25 cellular contexts compared by ENCODE assay signal in genomic region chr10:22466763-22467334, GRCh38.
A peak's percentile ranks its signal among the peaks of the same experiment; 100 is the strongest.
DNase-seq lines count a peak whose midpoint lies in the region; ATAC-seq, FAIRE-seq and TF ChIP-seq lines count a peak whose summit lies in the region.
"Had no signal": no experiment of that assay in that cellular context is flagged by ENCODE, and none has a peak within 500 bp of the region (broad histone marks: within the 10 kb centered on the region; RNA-seq: fewer than 3 reads in every experiment).

No MANE protein-coding gene starts in this region.

- no peaks in the 10 kb centered on the region for H3K9me3 Mint-ChIP-seq in activated CD4-positive, alpha-beta T cell treated with anti-CD3 and anti-CD28 coated beads, Interleukin-2, amount 10 ng/mL, durations not matched to agents 24 days and 14 days
- H3K9me3 Mint-ChIP-seq: CD4-positive, alpha-beta memory T cell; H9 had no signal

- H4K20me1 ChIP-seq in GM12878 (ENCODE audit: control insufficient read depth, insufficient read depth): no peaks in the 10 kb centered on the region
- H4K20me1 ChIP-seq: BLaER1 had no signal

- no peak overlapping the region for H3K9ac ChIP-seq in GM12878 (ENCODE audit: control insufficient read depth, insufficient read depth, low read length)
- H3K9ac ChIP-seq: BLaER1 had no signal

- H3K27me3 ChIP-seq in GM12878 (replicated peaks in 1 of 2; ENCODE audit: control insufficient read depth in 2 of 2, insufficient read depth in 2 of 2, low read length in 1 of 2) (no peaks in the 10 kb centered on the region; a peak in 2 of 4 replicates), prostate gland (replicated peaks; ENCODE audit: insufficient read depth) (no peaks in the 10 kb centered on the region)
- H3K27me3 ChIP-seq: BLaER1, SJSA1 had no signal

- ATAC-seq in GM12878: no peak
- ATAC-seq: Right ventricle myocardium inferior had no signal

- POLR2A ChIA-PET in GM12878 (lab: Charles Lee): no interaction called here

- no peak overlapping the region for H3K4me3 ChIP-seq in GM12878
- H3K4me3 ChIP-seq in prostate gland: no peak overlapping the region
- H3K4me3 ChIP-seq: BLaER1, SJSA1 had no signal

- WGBS in GM12878 (ENCODE audit: insufficient coverage, insufficient replicate concordance, low lambda C conversion rate, missing lambda C conversion rate): 44% methylated on average over 3 of the region's 3 CpGs
- 46% methylated on average over 3 of the region's 3 CpGs for WGBS in prostate gland

- no peak overlapping the region for H3K27ac Mint-ChIP-seq in activated CD4-positive, alpha-beta T cell treated with anti-CD3 and anti-CD28 coated beads, Interleukin-2, amount 10 ng/mL, durations not matched to agents 24 days and 14 days
- H3K27ac Mint-ChIP-seq: CD4-positive, alpha-beta memory T cell; H9 had no signal

- H3K36me3 Mint-ChIP-seq in activated CD4-positive, alpha-beta T cell treated with anti-CD3 and anti-CD28 coated beads, Interleukin-2, amount 10 ng/mL, durations not matched to agents 24 days and 14 days (ENCODE audit: low read depth): no peaks in the 10 kb centered on the region
- H3K36me3 Mint-ChIP-seq: CD4-positive, alpha-beta memory T cell had no signal

- CTCF ChIA-PET in GM12878 (lab: Yijun Ruan, JAX): no interaction called here

- H3K4me1 ChIP-seq in GM12878 (ENCODE audit: control insufficient read depth, insufficient read depth, low read length) (peaks cover 9% of the 10 kb centered on the region), prostate gland (replicated peaks) (no peaks in the 10 kb centered on the region)
- H3K4me1 ChIP-seq: Caco-2, SJSA1 had no signal

- in situ Hi-C loops in GM12878 (cut with MboI): no loop called here

- H3K36me3 ChIP-seq in GM12878 (ENCODE audit: control insufficient read depth in 2 of 2, insufficient read depth in 2 of 2, low read length in 1 of 2) (no peaks in the 10 kb centered on the region), prostate gland (no peaks in the 10 kb centered on the region)
- H3K36me3 ChIP-seq: BLaER1, SJSA1 had no signal

- BruUV-seq in GM12878 (replicated peaks; lab: Mats Ljungman, UMichigan): no TSS peak

- no peak overlapping the region for H3K4me2 ChIP-seq in GM12878 (ENCODE audit: control insufficient read depth, insufficient read depth)
- H3K4me2 ChIP-seq: BLaER1 had no signal

- H3K9me3 ChIP-seq in GM12878 (replicated peaks; ENCODE audit: control insufficient read depth, insufficient read depth, low read length) (no peaks in the 10 kb centered on the region), prostate gland (no peaks in the 10 kb centered on the region)
- H3K9me3 ChIP-seq: BLaER1, Caco-2, SJSA1 had no signal

- SMC1A ChIA-PET in GM12878 (lab: Charles Lee; ENCODE audit: uncharacterized antibody, unreplicated experiment): no interaction called here

- no peak overlapping the region for H3K4me3 Mint-ChIP-seq in activated CD4-positive, alpha-beta T cell treated with anti-CD3 and anti-CD28 coated beads, Interleukin-2, amount 10 ng/mL, durations not matched to agents 24 days and 14 days
- H3K4me3 Mint-ChIP-seq: CD4-positive, alpha-beta memory T cell; H9 had no signal

- peaks cover 3% of the 10 kb centered on the region for H3K4me1 Mint-ChIP-seq in activated CD4-positive, alpha-beta T cell treated with anti-CD3 and anti-CD28 coated beads, Interleukin-2, amount 10 ng/mL, durations not matched to agents 24 days and 14 days
- H3K4me1 Mint-ChIP-seq: CD4-positive, alpha-beta memory T cell had no signal

- H3K79me2 ChIP-seq in GM12878 (ENCODE audit: control insufficient read depth, insufficient read depth, low read length): no peaks in the 10 kb centered on the region

- peaks cover 24% of the 10 kb centered on the region for H3K27me3 Mint-ChIP-seq in activated CD4-positive, alpha-beta T cell treated with anti-CD3 and anti-CD28 coated beads, Interleukin-2, amount 10 ng/mL, durations not matched to agents 24 days and 14 days

- TF ChIP-seq EP300 in GM12878 (IDR thresholded peaks at IDR 0.05; ENCODE audit: borderline replicate concordance in 1 of 2, control insufficient read depth in 1 of 2, low read depth in 2 of 2, low read length in 2 of 2): no peak

- RAD21 ChIA-PET in GM12878 (lab: Charles Lee; ENCODE audit: unreplicated experiment): no interaction called here

- TF ChIP-seq CTCF in GM12878 (IDR thresholded peaks at IDR 0.05 in 2 of 3, conservative IDR thresholded peaks at IDR 0.05 in 1 of 3; ENCODE audit: control insufficient read depth in 2 of 3, extremely low read depth in 1 of 3, insufficient read depth in 1 of 3, low read depth in 3 of 3, low read length in 3 of 3): no peak
- TF ChIP-seq CTCF in prostate gland (IDR thresholded peaks at IDR 0.05): no peak

- no peak for TF ChIP-seq POLR2A in GM12878 (IDR thresholded peaks at IDR 0.05; ENCODE audit: low read depth, low read length)
- TF ChIP-seq POLR2A in prostate gland (IDR thresholded peaks at IDR 0.05): no peak

- H3K27ac ChIP-seq in GM12878 (ENCODE audit: control insufficient read depth, insufficient read depth) (no peak overlapping the region), prostate gland (no peak overlapping the region)
- H3K27ac ChIP-seq: BLaER1, SJSA1 had no signal

- H2AFZ ChIP-seq in GM12878 (ENCODE audit: control insufficient read depth, low read depth, low read length): no peak overlapping the region

- intact Hi-C loops in GM12878 (cut with micrococcal nuclease; ENCODE audit: unreplicated experiment): no loop called here
- intact Hi-C loops in prostate gland (cut with DNase I): no loop called here
- intact Hi-C loops in activated CD4-positive, alpha-beta T cell treated with anti-CD3 and anti-CD28 coated beads, Interleukin-2, amount 10 ng/mL, durations not matched to agents 24 days and 14 days (cut with micrococcal nuclease): no loop called here

- peak; percentile 87 for DNase-seq in DMS53 (lab: John Stamatoyannopoulos, UW)
- peak; percentile 19 for DNase-seq in M059J (ENCODE audit: low read depth)
- no peak for DNase-seq in GM12878 (ENCODE audit: low read depth, low spot score)
- DNase-seq in prostate gland (ENCODE audit: low spot score): peak; percentile 59
- DNase-seq in activated CD4-positive, CD25-positive, alpha-beta regulatory T cell treated with anti-CD3 and anti-CD28 coated beads, Interleukin-2, amount 50 U/mL, for 72 hours: no peak
- no peak for DNase-seq in DMS 273 (lab: John Stamatoyannopoulos, UW; ENCODE audit: unreplicated experiment)
- no peak for DNase-seq in activated CD4-positive, alpha-beta T cell treated with anti-CD3 and anti-CD28 coated beads, Interleukin-2, amount 10 ng/mL, durations not matched to agents 24 days and 14 days
- DNase-seq: Caco-2; CD4-positive, alpha-beta memory T cell; DMS153; EL; GF-D8; H9; IMR-90; NCI-H1417; NCI-H1694 treated with DMSO at 0.1 percent for 48 hours; NCI-H226; NCI-H510A treated with DMSO at 0.1 percent for 48 hours; NCI-H748 treated with DMSO at 0.1 percent for 48 hours; T-helper 1 cell had no signal

- no peak for TF ChIP-seq RAD21 in GM12878 (IDR thresholded peaks at IDR 0.05; ENCODE audit: insufficient read depth, low read depth, low read length)

- no peak for FAIRE-seq in GM12878 (lab: Jason Lieb, UNC)
- FAIRE-seq: GM19239, HTR-8/SVneo had no signal

TF ChIP-seq in GM12878, 131 proteins besides CTCF, POLR2A, EP300 and RAD21:
- TF ChIP-seq JUNB (IDR thresholded peaks at IDR 0.05): peak; percentile 53
- TF ChIP-seq CREM (IDR thresholded peaks at IDR 0.05; ENCODE audit: low read depth): 0 out of 2 replicates have a peak, but pooled peaks have one; percentile 17
- TF ChIP-seq PBX3 (IDR thresholded peaks at IDR 0.05; ENCODE audit: insufficient replicate concordance, low read depth, low read length): no peak
- TF ChIP-seq TCF7 (IDR thresholded peaks at IDR 0.05; ENCODE audit: borderline replicate concordance): peak; percentile 90
- TF ChIP-seq SRF (IDR thresholded peaks at IDR 0.05; ENCODE audit: low read depth in 2 of 2, low read length in 2 of 2): no peak
- peak; percentile 55; the same call in 1 of the 2 replicates for TF ChIP-seq ATF2 (IDR thresholded peaks at IDR 0.05; ENCODE audit: low read length)

Comparison
In these comparisons a context has a peak if more than half of its experiments do, and no peak if none do; other contexts are left out.
1. DNase-seq: peak in DMS53 (single experiment), M059J (single experiment) and prostate gland (single experiment); none in GM12878 (single experiment), activated CD4-positive, CD25-positive, alpha-beta regulatory T cell treated with anti-CD3 and anti-CD28 coated beads, Interleukin-2, amount 50 U/mL, for 72 hours (single experiment), DMS 273 (single experiment) and activated CD4-positive, alpha-beta T cell treated with anti-CD3 and anti-CD28 coated beads, Interleukin-2, amount 10 ng/mL, durations not matched to agents 24 days and 14 days (single experiment).